In the genomic region with DNA sequence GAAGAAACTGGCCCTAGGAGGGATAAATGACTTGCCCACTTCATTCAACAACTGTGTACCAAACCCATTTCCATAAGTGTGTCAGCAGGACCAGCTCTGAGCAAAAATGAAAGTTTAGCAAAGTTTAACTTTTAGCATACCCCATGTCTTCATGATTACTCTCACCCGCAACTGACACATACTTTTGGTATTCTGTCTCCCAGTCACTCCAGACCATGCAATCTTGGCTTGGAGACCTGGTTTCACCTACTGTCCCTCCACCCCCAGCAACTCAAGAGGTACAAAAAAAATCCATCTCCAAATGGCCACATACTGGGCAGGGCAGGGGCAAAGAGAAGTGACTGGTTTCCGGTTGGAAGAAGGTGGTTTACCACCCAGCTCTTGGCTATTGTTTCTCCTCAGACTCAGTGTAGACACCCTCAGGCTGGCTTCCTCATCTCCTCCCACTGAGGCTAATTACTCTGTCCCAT, we compare ENCODE assay signal across 9 cellular contexts.
DNase-seq lines count a peak whose midpoint lies in the region; ATAC-seq and TF ChIP-seq lines count a peak whose summit lies in the region.
"Had no signal": no experiment of that assay in that cellular context is flagged by ENCODE, and none has a peak within 500 bp of the region (broad histone marks: within the 10 kb centered on the region; RNA-seq: fewer than 3 reads in every experiment).

No MANE protein-coding gene starts in this region.

- CTCF ChIA-PET in T-cell (lab: Charles Lee) = interaction anchor here (0.5 to 1.5 kb wide), 5 partner anchors 10 to 1718 kb away, joined by 3 to 6 read pairs (median 4); no protein-coding TSS in a partner anchor

- H3K27me3 Mint-ChIP-seq in T-cell = peaks cover 0 to 14% of the 10 kb centered on the region in 2 donors
- H3K27me3 Mint-ChIP-seq in naive B cell = peaks cover 0 to 8% (median 0%) of the 10 kb centered on the region in 3 donors

- no peak overlapping the region for H3K4me3 ChIP-seq in GM06990 (replicated peaks; ENCODE audit: low read depth, low read length)
- H3K4me3 ChIP-seq in prostate gland = no peak overlapping the region

- TF ChIP-seq POLR2A in prostate gland (IDR thresholded peaks at IDR 0.05) = no peak

- 77% methylated on average over 1 of the region's 2 CpGs for WGBS in prostate gland

- intact Hi-C loops in prostate gland (cut with DNase I) = loop anchor here (5.0 to 10.0 kb wide), 2 partner anchors 110 to 152 kb away; a partner anchor contains a TSS

- peaks cover 12 to 23% (median 13%) of the 10 kb centered on the region in 3 donors for H3K4me1 Mint-ChIP-seq in T-cell
- peaks cover 6 to 13% (median 8%) of the 10 kb centered on the region in 3 donors for H3K4me1 Mint-ChIP-seq in naive B cell

- H3K36me3 ChIP-seq in GM06990 (ENCODE audit: control insufficient read depth, insufficient read depth, low read length) (no peaks in the 10 kb centered on the region), prostate gland (no peaks in the 10 kb centered on the region)

- H3K27me3 ChIP-seq in GM06990 (replicated peaks; ENCODE audit: control insufficient read depth, insufficient read depth, low read length) (no peaks in the 10 kb centered on the region), prostate gland (replicated peaks; ENCODE audit: insufficient read depth) (no peaks in the 10 kb centered on the region)

- H3K9me3 Mint-ChIP-seq in T-cell (no peaks in the 10 kb centered on the region), naive B cell (peaks cover 0 to 2% (median 0%) of the 10 kb centered on the region in 7 donors)

- ATAC-seq in GM21717 (IDR thresholded peaks at IDR 0.05; ENCODE audit: unreplicated experiment) = peak; percentile 53
- no peak for ATAC-seq in T-cell (replicated peaks in 1 of 4)
- no peak for ATAC-seq in naive B cell (ENCODE audit: low read depth in 2 of 2)
- ATAC-seq in left lobe of liver = no peak

- H3K36me3 Mint-ChIP-seq in T-cell = no peaks in the 10 kb centered on the region
- H3K36me3 Mint-ChIP-seq in naive B cell = no peaks in the 10 kb centered on the region

- TF ChIP-seq CTCF in GM06990 (IDR thresholded peaks at IDR 0.05; ENCODE audit: insufficient read depth, low read length, poor library complexity, severe bottlenecking) = no peak
- TF ChIP-seq CTCF in prostate gland (IDR thresholded peaks at IDR 0.05) = no peak

- H3K4me1 ChIP-seq in prostate gland (replicated peaks) = no peaks in the 10 kb centered on the region

- POLR2A ChIA-PET in T-cell (lab: Charles Lee) = interaction anchor here (0.5 to 0.6 kb wide), 2 partner anchors 106 to 243 kb away, joined by 3 to 4 read pairs; no protein-coding TSS in a partner anchor

- H3K27ac Mint-ChIP-seq in T-cell (peak overlapping the region; percentile 17 to 76), naive B cell (peak overlapping the region in 3 of 6 donors; percentile 8 to 65 (median 20))

- H3K27ac ChIP-seq in prostate gland = no peak overlapping the region
- H3K27ac ChIP-seq: HL-60 had no signal

- DNase-seq in GM06990 (ENCODE audit: extremely low read depth, insufficient read length) (peak; percentile 30), T-cell (no peak), naive B cell (no peak), NCI-H2081 (lab: John Stamatoyannopoulos, UW) (no peak), prostate gland (ENCODE audit: low spot score) (no peak), left lobe of liver (ENCODE audit: low spot score) (no peak), NCI-H1930 (lab: John Stamatoyannopoulos, UW) (no peak)

- no peaks in the 10 kb centered on the region for H3K9me3 ChIP-seq in prostate gland

- H3K4me3 Mint-ChIP-seq in T-cell (no peak overlapping the region), naive B cell (peak overlapping the region in 5 of 8 donors; percentile 24 to 95 (median 88))

Comparison
In these comparisons a context has a peak if more than half of its experiments do, and no peak if none do; other contexts are left out.
1. H3K4me3 Mint-ChIP-seq: peak in naive B cell (5 of 8); none in T-cell (0 of 3).